ENCODE assay signal across 20 cellular contexts in the genomic region with DNA sequence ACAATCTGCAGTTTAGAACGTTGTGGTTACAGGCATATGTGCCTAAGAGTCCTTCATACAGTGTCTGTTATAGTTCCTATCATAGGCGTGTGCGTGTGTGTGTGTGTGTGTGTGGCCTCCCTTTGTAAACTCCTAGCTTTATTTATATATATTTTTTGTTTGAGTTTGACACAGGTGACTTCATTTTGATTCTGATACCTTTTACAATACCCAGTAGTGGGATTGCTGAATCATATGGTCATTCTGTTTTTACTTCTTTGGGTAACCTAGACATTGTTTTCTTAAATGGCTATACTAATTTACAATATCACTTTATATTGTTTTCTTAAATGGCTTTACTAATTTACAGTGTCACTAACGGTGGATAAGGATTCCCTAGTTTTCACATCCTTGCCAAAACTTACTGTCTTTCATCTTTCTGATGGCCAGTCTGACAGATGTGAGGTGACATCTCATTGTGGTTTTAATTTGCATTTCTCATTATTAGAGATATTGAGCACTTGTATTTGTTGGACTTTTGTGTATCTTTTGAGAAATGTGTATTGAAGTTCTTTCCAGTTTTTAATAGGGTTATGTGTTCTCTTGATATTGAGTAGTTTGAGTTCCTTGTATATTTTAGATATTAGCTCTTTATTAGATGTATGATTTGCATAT.
DNase-seq lines count a peak whose midpoint lies in the region; ATAC-seq and TF ChIP-seq lines count a peak whose summit lies in the region.
"Had no signal": no experiment of that assay in that cellular context is flagged by ENCODE, and none has a peak within 500 bp of the region (broad histone marks: within the 10 kb centered on the region; RNA-seq: fewer than 3 reads in every experiment).

No MANE protein-coding gene starts in this region.

- no peaks in the 10 kb centered on the region for H3K36me3 ChIP-seq in right atrium auricular region
- H3K36me3 ChIP-seq: breast epithelium, lower lobe of right lung, SJSA1, transverse colon had no signal

- TF ChIP-seq CTCF in right atrium auricular region (IDR thresholded peaks at IDR 0.05): no peak

- H3K27me3 ChIP-seq in right atrium auricular region: no peaks in the 10 kb centered on the region
- H3K27me3 ChIP-seq: breast epithelium, SJSA1, transverse colon had no signal

- peak; percentile 88 for ATAC-seq in GM18517 (IDR thresholded peaks at IDR 0.05; ENCODE audit: unreplicated experiment)
- peak; percentile 78 for ATAC-seq in GM19463 (IDR thresholded peaks at IDR 0.05; ENCODE audit: unreplicated experiment)
- ATAC-seq in HG02798 (IDR thresholded peaks at IDR 0.05; ENCODE audit: poor library complexity, unreplicated experiment): peak; percentile 87
- ATAC-seq in HG03432 (IDR thresholded peaks at IDR 0.05; ENCODE audit: unreplicated experiment): peak; percentile 86
- ATAC-seq: effector memory CD8-positive, alpha-beta T cell; lower lobe of right lung; right cardiac atrium had no signal

- H3K4me3 ChIP-seq in right atrium auricular region: no peak overlapping the region
- H3K4me3 ChIP-seq: breast epithelium, lower lobe of right lung, SJSA1, transverse colon had no signal

- no peaks in the 10 kb centered on the region for H3K9me3 ChIP-seq in right atrium auricular region
- H3K9me3 ChIP-seq: breast epithelium, lower lobe of right lung, SJSA1, transverse colon had no signal

- H3K4me1 ChIP-seq in right atrium auricular region: no peaks in the 10 kb centered on the region
- H3K4me1 ChIP-seq: breast epithelium, lower lobe of right lung, SJSA1, transverse colon had no signal

- H3K27ac ChIP-seq in right atrium auricular region: no peak overlapping the region
- H3K27ac ChIP-seq: breast epithelium, lower lobe of right lung, SJSA1, transverse colon had no signal

- no peak for DNase-seq in NCI-H1417 (lab: John Stamatoyannopoulos, UW)
- DNase-seq in right atrium auricular region (ENCODE audit: low spot score): no peak
- DNase-seq in T-helper 2 cell: no peak
- DNase-seq in NCI-H1436 treated with DMSO at 0.1 percent for 48 hours (lab: John Stamatoyannopoulos, UW): no peak
- DNase-seq: COR-L47; effector memory CD8-positive, alpha-beta T cell; GDM1; lower lobe of right lung; NCI-H1092; NCI-H2227 treated with DMSO at 0.1 percent for 48 hours; nephron progenitor cell; right cardiac atrium; stimulated activated CD4-positive, alpha-beta T cell treated with anti-CD3 and anti-CD28 coated beads, Interleukin-2, amount 100 ng/mL, for 48 hours; transverse colon had no signal
